8 cellular contexts compared by ENCODE assay signal in the genomic region with DNA sequence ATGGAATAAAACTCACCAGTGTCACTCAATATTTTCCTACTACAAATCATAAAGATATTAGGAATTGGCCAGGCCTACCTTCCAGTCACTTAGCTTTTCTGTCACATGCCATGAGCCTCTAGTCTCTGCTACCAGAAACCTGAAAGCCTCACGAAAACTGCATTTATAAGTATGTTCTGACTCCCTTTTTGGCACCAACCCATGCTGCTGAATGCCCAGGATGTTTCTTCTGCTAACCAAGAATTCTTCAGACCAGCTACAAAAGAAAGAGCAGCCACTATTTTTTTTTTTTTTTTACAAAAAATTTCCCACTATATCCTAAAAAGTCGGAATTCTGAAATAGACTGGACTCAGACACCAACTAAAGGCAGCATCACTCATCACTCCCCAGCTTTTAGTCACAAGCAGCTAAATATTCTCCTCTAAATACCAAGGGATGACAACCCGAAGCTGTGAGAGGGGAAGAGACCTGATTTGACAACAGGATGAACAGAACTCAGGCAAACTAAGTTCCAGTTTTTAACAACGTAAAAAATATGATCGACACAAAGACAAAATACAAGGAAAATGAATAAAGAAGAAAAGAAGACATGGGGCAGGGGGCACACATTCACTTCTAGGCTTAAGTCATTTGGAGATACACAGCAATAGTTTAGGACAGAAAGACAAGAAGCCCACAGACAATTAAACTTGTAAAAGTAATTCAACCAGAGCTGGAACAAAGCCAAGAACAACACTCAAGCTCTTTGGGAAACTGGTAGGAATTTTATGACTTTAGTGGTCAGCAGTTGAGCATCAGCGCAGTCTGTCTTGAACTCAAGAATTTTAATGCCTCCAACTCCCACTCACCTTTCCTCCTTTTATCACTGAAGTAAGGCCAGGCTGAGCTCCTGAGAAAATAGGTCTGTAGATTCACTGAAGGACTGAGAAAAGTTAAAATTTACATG. TPM values are rescaled to one million over a fixed set of nuclear protein-coding genes. Genes with fewer than 3 reads are reported as not detected.
DNase-seq lines count a peak whose midpoint lies in the region; ATAC-seq and TF ChIP-seq lines count a peak whose summit lies in the region.

No MANE protein-coding gene starts in this region.

- H3K27ac ChIP-seq in vagina = peak overlapping the region; percentile 94

- peaks cover 33% of the 10 kb centered on the region for H3K4me1 Mint-ChIP-seq in MCF 10A (ENCODE audit: insufficient read depth, unreplicated experiment)
- H3K4me1 Mint-ChIP-seq in memory B cell = peaks cover 23% of the 10 kb centered on the region

- H3K4me3 Mint-ChIP-seq in MCF 10A (ENCODE audit: unreplicated experiment) (peak overlapping the region; percentile 97), memory B cell (peak overlapping the region; percentile 93)

- no TSS peak for BruUV-seq in MCF 10A (replicated peaks; lab: Mats Ljungman, UMichigan)

- no peaks in the 10 kb centered on the region for H3K9me3 ChIP-seq in vagina

- CTCF ChIA-PET in MCF 10A (lab: Yijun Ruan, JAX) = interaction anchor here (0.6 to 12.2 kb wide), 19 partner anchors 9 to 175 kb away, joined by 3 to 133 read pairs (median 4); partner anchors contain the start of gene PEX19

- no peak for ATAC-seq in memory B cell (ENCODE audit: low read depth)

- H3K9me3 Mint-ChIP-seq in MCF 10A (ENCODE audit: unreplicated experiment) (no peaks in the 10 kb centered on the region), memory B cell (no peaks in the 10 kb centered on the region)

- no peak for TF ChIP-seq POLR2A in vagina (IDR thresholded peaks at IDR 0.05)

- H3K27me3 ChIP-seq in vagina = no peaks in the 10 kb centered on the region

- H3K36me3 ChIP-seq in vagina = no peaks in the 10 kb centered on the region

- H3K4me3 ChIP-seq in vagina = peak overlapping the region; percentile 61 to 67

- H3K27ac Mint-ChIP-seq in MCF 10A (ENCODE audit: low read depth, unreplicated experiment) (peak overlapping the region; percentile 100), memory B cell (peak overlapping the region; percentile 99)

- H3K4me1 ChIP-seq in vagina = peaks cover 48% of the 10 kb centered on the region

- H3K27me3 Mint-ChIP-seq in MCF 10A (ENCODE audit: insufficient read depth, unreplicated experiment) (no peaks in the 10 kb centered on the region), memory B cell (no peaks in the 10 kb centered on the region)

- POLR2A ChIA-PET in MCF 10A (lab: Yijun Ruan, JAX) = interaction anchor here (0.6 to 9.8 kb wide), 42 partner anchors 9 to 1227 kb away, joined by 3 to 247 read pairs (median 5); partner anchors contain the start of genes F11R, IGSF8, PEA15 and PEX19

- no peak for TF ChIP-seq CTCF in MCF 10A (IDR thresholded peaks at IDR 0.05; ENCODE audit: unreplicated experiment)
- TF ChIP-seq CTCF in vagina (IDR thresholded peaks at IDR 0.05) = no peak

- H3K36me3 Mint-ChIP-seq in MCF 10A (ENCODE audit: insufficient read depth, unreplicated experiment) = peaks cover 43% of the 10 kb centered on the region
- peaks cover 4% of the 10 kb centered on the region for H3K36me3 Mint-ChIP-seq in memory B cell

- DNase-seq in NCI-H748 (lab: John Stamatoyannopoulos, UW; ENCODE audit: unreplicated experiment) (peak; percentile 45), NCI-H748 treated with DMSO at 0.1 percent for 48 hours (lab: John Stamatoyannopoulos, UW) (no peak), NCI-H2107 (lab: John Stamatoyannopoulos, UW) (peak; percentile 2), MCF 10A (ENCODE audit: unreplicated experiment) (peak; percentile 87), memory B cell (ENCODE audit: low spot score in 2 of 2) (no peak), vagina (ENCODE audit: extremely low spot score in 2 of 2) (no peak), activated gamma-delta T cell (lab: John Stamatoyannopoulos, UW) (no peak), HuH-7.5 (ENCODE audit: low spot score) (no peak)

- intact Hi-C loops in MCF 10A (cut with micrococcal nuclease) (no loop called here), vagina (cut with DNase I) (no loop called here)

RNA-seq across cellular contexts. Expression of gene DCAF8, which starts 1.6 kb away (rescaled TPM):
- 181 and 208 TPM in 2 replicates for total RNA-seq in MCF 10A (2022)
- 145 TPM for total RNA-seq in vagina

RNA-seq across cellular contexts. Expression of gene PEX19, which starts 24.2 kb away (rescaled TPM):
- total RNA-seq in MCF 10A (2022) (61.2 and 73.2 TPM in 2 replicates), vagina (47.9 TPM)

RNA-seq across cellular contexts. Expression of gene PEA15, which starts 55.5 kb away (rescaled TPM):
- total RNA-seq in MCF 10A (2022) = 183 and 198 TPM in 2 replicates
- total RNA-seq in vagina = 89.1 TPM

Comparison
In these comparisons a context has a peak if more than half of its experiments do, and no peak if none do; other contexts are left out.
1. DNase-seq: peak in NCI-H748 (single experiment), NCI-H2107 (single experiment) and MCF 10A (single experiment); none in NCI-H748 treated with DMSO at 0.1 percent for 48 hours (single experiment), memory B cell (0 of 2), vagina (0 of 2), activated gamma-delta T cell (single experiment) and HuH-7.5 (single experiment).